In genomic region chr2:33110461-33110860, GRCh38 we compare ENCODE assay signal across 23 cellular contexts.
"Had no signal": no experiment of that assay in that cellular context is flagged by ENCODE, and none has a peak within 500 bp of the region (broad histone marks: within the 10 kb centered on the region; RNA-seq: fewer than 3 reads in every experiment).

No MANE protein-coding gene starts in this region.

- H3K4me1 Mint-ChIP-seq: activated CD4-positive, alpha-beta T cell treated with anti-CD3 and anti-CD28 coated beads, Interleukin-2, amount 10 ng/mL, durations not matched to agents 7 days and 5 days; activated naive CD4-positive, alpha-beta T cell treated with anti-CD3 and anti-CD28 coated beads, Interleukin-2, amount 10 ng/mL, durations not matched to agents 7 days and 5 days; immature natural killer cell; memory B cell; naive B cell had no signal

- H3K36me3 ChIP-seq: colonic mucosa, gastroesophageal sphincter, neural progenitor cell, stomach, upper lobe of left lung had no signal

- H3K4me2 ChIP-seq: neural progenitor cell had no signal

- H3K27ac ChIP-seq: colonic mucosa, neural progenitor cell, psoas muscle, skin epidermis, stomach, upper lobe of left lung had no signal

- H2AFZ ChIP-seq: neural progenitor cell had no signal

- H3K9ac ChIP-seq: neural progenitor cell had no signal

- H3K9me3 Mint-ChIP-seq: activated CD4-positive, alpha-beta T cell treated with anti-CD3 and anti-CD28 coated beads, Interleukin-2, amount 10 ng/mL, durations not matched to agents 7 days and 5 days; activated naive CD4-positive, alpha-beta T cell treated with anti-CD3 and anti-CD28 coated beads, Interleukin-2, amount 10 ng/mL, durations not matched to agents 7 days and 5 days; immature natural killer cell; memory B cell had no signal

- H3K4me3 ChIP-seq: colonic mucosa, gastroesophageal sphincter, heart right ventricle, mucosa of descending colon, neural progenitor cell, psoas muscle, skin epidermis, stomach, upper lobe of left lung had no signal

- H3K4me3 Mint-ChIP-seq: activated CD4-positive, alpha-beta T cell treated with anti-CD3 and anti-CD28 coated beads, Interleukin-2, amount 10 ng/mL, durations not matched to agents 7 days and 5 days; activated naive CD4-positive, alpha-beta T cell treated with anti-CD3 and anti-CD28 coated beads, Interleukin-2, amount 10 ng/mL, durations not matched to agents 7 days and 5 days; immature natural killer cell; memory B cell; naive B cell; neural progenitor cell had no signal

- ATAC-seq: activated CD4-positive, CD25-positive, alpha-beta regulatory T cell treated with anti-CD3 and anti-CD28 coated beads, Interleukin-2, amount 50 U/mL, for 24 hours; gastroesophageal sphincter; mucosa of descending colon; psoas muscle; right cardiac atrium had no signal

- H3K27me3 ChIP-seq: colonic mucosa, gastroesophageal sphincter, heart right ventricle, neural progenitor cell, stomach, upper lobe of left lung had no signal

- H3K27ac Mint-ChIP-seq: activated CD4-positive, alpha-beta T cell treated with anti-CD3 and anti-CD28 coated beads, Interleukin-2, amount 10 ng/mL, durations not matched to agents 7 days and 5 days; activated naive CD4-positive, alpha-beta T cell treated with anti-CD3 and anti-CD28 coated beads, Interleukin-2, amount 10 ng/mL, durations not matched to agents 7 days and 5 days; immature natural killer cell; memory B cell; naive B cell; neural progenitor cell had no signal

- DNase-seq: activated CD4-positive, alpha-beta T cell treated with anti-CD3 and anti-CD28 coated beads, Interleukin-2, amount 10 ng/mL, durations not matched to agents 7 days and 5 days; activated CD8-positive, alpha-beta memory T cell treated with anti-CD3 and anti-CD28 coated beads, Interleukin-2, amount 50 U/mL, for 4 hours; activated effector memory CD4-positive, alpha-beta T cell treated with Interleukin-2 at 50 U/mL for 16 hours; activated naive CD4-positive, alpha-beta T cell treated with anti-CD3 and anti-CD28 coated beads, Interleukin-2, amount 10 ng/mL, durations not matched to agents 7 days and 5 days; activated T-cell treated with anti-CD3 and anti-CD28 coated beads, Interleukin-2, amount 50 U/mL, for 48 hours; central memory CD4-positive, alpha-beta T cell; colonic mucosa; heart right ventricle; immature natural killer cell; mucosa of descending colon; naive B cell; psoas muscle; right cardiac atrium; stimulated activated CD4-positive, alpha-beta T cell treated with anti-CD3 and anti-CD28 coated beads, Interleukin-15, amount 100 ng/mL, for 24 hours; stimulated activated CD4-positive, alpha-beta T cell treated with anti-CD3 and anti-CD28 coated beads, Interleukin-2, amount 100 ng/mL, for 48 hours; stomach; T1000; upper lobe of left lung had no signal

- H3K9me3 ChIP-seq: colonic mucosa, gastroesophageal sphincter, heart right ventricle, mucosa of descending colon, psoas muscle, stomach, upper lobe of left lung had no signal

- H3K36me3 Mint-ChIP-seq: activated naive CD4-positive, alpha-beta T cell treated with anti-CD3 and anti-CD28 coated beads, Interleukin-2, amount 10 ng/mL, durations not matched to agents 7 days and 5 days; immature natural killer cell; memory B cell; naive B cell had no signal

- H3K4me1 ChIP-seq: colonic mucosa, psoas muscle, upper lobe of left lung had no signal

- H3K27me3 Mint-ChIP-seq: activated naive CD4-positive, alpha-beta T cell treated with anti-CD3 and anti-CD28 coated beads, Interleukin-2, amount 10 ng/mL, durations not matched to agents 7 days and 5 days had no signal
